In the genomic region with DNA sequence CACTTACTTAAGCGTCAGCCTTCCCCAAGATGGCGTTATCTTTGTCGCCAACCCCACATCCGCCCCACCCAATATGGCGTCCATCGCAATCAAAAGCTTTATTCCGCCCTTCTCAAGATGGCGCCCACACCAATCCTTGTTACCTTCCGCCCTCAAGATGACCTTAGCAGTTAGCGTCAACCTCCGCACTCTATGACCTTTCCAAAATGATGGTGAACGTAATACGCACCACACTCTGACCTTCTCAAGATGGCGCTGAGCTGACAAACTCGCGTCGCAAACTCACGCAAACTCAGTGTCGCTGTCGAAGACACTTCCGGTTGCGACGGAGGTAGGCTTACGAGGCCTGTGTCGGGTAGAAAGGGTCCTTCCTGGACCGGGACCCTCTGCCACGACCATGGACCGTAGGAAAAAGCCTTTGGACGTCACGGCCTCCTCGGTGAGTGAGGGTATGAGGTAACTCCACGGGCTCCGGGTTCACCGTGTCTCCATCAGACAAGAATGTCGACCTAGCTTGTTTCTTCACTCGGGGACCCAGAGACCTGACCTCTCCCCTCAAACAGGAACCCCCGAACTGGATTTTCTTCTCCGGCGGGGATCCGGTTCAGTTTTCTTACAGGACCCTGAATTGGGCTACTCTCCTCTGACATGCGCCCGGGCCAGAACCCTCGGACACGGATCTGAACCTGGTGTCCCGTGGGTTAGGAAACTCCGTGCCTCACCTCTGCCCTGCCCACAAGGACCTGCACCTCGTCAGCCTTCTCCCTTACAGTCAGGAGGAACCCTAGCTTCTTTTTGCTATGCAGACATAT, we compare ENCODE assay signal across 1 cellular context.
TF ChIP-seq lines count a peak whose summit lies in the region.

A gene (plus strand): TSS at position 323 of the 812 bp plus-strand sequence. CDS start 75 bp downstream, at position 398.

TF ChIP-seq in HepG2, 621 proteins besides CTCF, POLR2A, EP300 and RAD21 (continued from another document and continues in another):
- TF ChIP-seq, protein P1, sequence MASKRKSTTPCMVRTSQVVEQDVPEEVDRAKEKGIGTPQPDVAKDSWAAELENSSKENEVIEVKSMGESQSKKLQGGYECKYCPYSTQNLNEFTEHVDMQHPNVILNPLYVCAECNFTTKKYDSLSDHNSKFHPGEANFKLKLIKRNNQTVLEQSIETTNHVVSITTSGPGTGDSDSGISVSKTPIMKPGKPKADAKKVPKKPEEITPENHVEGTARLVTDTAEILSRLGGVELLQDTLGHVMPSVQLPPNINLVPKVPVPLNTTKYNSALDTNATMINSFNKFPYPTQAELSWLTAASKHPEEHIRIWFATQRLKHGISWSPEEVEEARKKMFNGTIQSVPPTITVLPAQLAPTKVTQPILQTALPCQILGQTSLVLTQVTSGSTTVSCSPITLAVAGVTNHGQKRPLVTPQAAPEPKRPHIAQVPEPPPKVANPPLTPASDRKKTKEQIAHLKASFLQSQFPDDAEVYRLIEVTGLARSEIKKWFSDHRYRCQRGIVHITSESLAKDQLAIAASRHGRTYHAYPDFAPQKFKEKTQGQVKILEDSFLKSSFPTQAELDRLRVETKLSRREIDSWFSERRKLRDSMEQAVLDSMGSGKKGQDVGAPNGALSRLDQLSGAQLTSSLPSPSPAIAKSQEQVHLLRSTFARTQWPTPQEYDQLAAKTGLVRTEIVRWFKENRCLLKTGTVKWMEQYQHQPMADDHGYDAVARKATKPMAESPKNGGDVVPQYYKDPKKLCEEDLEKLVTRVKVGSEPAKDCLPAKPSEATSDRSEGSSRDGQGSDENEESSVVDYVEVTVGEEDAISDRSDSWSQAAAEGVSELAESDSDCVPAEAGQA (IDR thresholded peaks at IDR 0.05; ENCODE audit: low read depth), result peak; percentile 100
- TF ChIP-seq, protein P1 (CRISPR knock-in tag; IDR thresholded peaks at IDR 0.05; ENCODE audit: borderline replicate concordance), result no peak
- peak; percentile 30; the same call in 1 of the 2 replicates for TF ChIP-seq ZNF747 (CRISPR knock-in tag; IDR thresholded peaks at IDR 0.05; ENCODE audit: borderline replicate concordance)
- no peak for TF ChIP-seq U2AF2 (IDR thresholded peaks at IDR 0.05; ENCODE audit: low read depth, low read length)
- no peak for TF ChIP-seq MATR3 (CRISPR knock-in tag; IDR thresholded peaks at IDR 0.05)
- 0 out of 2 replicates have a peak, but pooled peaks have one; percentile 72 for TF ChIP-seq ATF7-NPFF (CRISPR knock-in tag; IDR thresholded peaks at IDR 0.05; ENCODE audit: low read depth)
- 0 out of 2 replicates have a peak, but pooled peaks have one; percentile 16 for TF ChIP-seq TP53 (CRISPR knock-in tag; conservative IDR thresholded peaks at IDR 0.05)
- 0 out of 2 replicates have a peak, but pooled peaks have one; percentile 76 for TF ChIP-seq MEF2D (CRISPR knock-in tag; IDR thresholded peaks at IDR 0.05)
- 0 out of 2 replicates have a peak, but pooled peaks have one; percentile 80 for TF ChIP-seq EEA1 (CRISPR knock-in tag; IDR thresholded peaks at IDR 0.05; ENCODE audit: borderline replicate concordance)
- TF ChIP-seq MYC (CRISPR knock-in tag; IDR thresholded peaks at IDR 0.05; ENCODE audit: borderline replicate concordance), result peak; percentile 62; the same call in 1 of the 2 replicates
- 0 out of 2 replicates have a peak, but pooled peaks have one; percentile 8 for TF ChIP-seq ZNF629 (CRISPR knock-in tag; conservative IDR thresholded peaks at IDR 0.05)
- peak; percentile 42 for TF ChIP-seq NCOA2 (CRISPR knock-in tag; IDR thresholded peaks at IDR 0.05)
- peak; percentile 42; the same call in 1 of the 2 replicates for TF ChIP-seq GATA4 (IDR thresholded peaks at IDR 0.05; ENCODE audit: borderline replicate concordance, low read depth)
- TF ChIP-seq ATRX (CRISPR knock-in tag; IDR thresholded peaks at IDR 0.05; ENCODE audit: borderline replicate concordance), result no peak
- TF ChIP-seq POLR2G (IDR thresholded peaks at IDR 0.05; ENCODE audit: low read depth, low read length), result peak; percentile 92
- peak; percentile 38; the same call in 1 of the 2 replicates for TF ChIP-seq ZNF737 (CRISPR knock-in tag; IDR thresholded peaks at IDR 0.05; ENCODE audit: borderline replicate concordance)
- TF ChIP-seq ZNF570 (CRISPR knock-in tag; IDR thresholded peaks at IDR 0.05; ENCODE audit: borderline replicate concordance), result no peak
- TF ChIP-seq, protein P2, sequence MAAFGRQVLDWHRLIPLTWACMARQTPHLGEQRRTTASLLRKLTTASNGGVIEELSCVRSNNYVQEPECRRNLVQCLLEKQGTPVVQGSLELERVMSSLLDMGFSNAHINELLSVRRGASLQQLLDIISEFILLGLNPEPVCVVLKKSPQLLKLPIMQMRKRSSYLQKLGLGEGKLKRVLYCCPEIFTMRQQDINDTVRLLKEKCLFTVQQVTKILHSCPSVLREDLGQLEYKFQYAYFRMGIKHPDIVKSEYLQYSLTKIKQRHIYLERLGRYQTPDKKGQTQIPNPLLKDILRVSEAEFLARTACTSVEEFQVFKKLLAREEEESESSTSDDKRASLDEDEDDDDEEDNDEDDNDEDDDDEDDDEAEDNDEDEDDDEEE (CRISPR knock-in tag; IDR thresholded peaks at IDR 0.05), result 0 out of 2 replicates have a peak, but pooled peaks have one; percentile 26
- TF ChIP-seq, protein P3, sequence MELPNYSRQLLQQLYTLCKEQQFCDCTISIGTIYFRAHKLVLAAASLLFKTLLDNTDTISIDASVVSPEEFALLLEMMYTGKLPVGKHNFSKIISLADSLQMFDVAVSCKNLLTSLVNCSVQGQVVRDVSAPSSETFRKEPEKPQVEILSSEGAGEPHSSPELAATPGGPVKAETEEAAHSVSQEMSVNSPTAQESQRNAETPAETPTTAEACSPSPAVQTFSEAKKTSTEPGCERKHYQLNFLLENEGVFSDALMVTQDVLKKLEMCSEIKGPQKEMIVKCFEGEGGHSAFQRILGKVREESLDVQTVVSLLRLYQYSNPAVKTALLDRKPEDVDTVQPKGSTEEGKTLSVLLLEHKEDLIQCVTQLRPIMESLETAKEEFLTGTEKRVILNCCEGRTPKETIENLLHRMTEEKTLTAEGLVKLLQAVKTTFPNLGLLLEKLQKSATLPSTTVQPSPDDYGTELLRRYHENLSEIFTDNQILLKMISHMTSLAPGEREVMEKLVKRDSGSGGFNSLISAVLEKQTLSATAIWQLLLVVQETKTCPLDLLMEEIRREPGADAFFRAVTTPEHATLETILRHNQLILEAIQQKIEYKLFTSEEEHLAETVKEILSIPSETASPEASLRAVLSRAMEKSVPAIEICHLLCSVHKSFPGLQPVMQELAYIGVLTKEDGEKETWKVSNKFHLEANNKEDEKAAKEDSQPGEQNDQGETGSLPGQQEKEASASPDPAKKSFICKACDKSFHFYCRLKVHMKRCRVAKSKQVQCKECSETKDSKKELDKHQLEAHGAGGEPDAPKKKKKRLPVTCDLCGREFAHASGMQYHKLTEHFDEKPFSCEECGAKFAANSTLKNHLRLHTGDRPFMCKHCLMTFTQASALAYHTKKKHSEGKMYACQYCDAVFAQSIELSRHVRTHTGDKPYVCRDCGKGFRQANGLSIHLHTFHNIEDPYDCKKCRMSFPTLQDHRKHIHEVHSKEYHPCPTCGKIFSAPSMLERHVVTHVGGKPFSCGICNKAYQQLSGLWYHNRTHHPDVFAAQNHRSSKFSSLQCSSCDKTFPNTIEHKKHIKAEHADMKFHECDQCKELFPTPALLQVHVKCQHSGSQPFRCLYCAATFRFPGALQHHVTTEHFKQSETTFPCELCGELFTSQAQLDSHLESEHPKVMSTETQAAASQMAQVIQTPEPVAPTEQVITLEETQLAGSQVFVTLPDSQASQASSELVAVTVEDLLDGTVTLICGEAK (IDR thresholded peaks at IDR 0.05), result peak; percentile 21; the same call in 1 of the 2 replicates
- TF ChIP-seq, protein P3 (CRISPR knock-in tag; IDR thresholded peaks at IDR 0.05), result peak; percentile 79
- peak; percentile 96 for TF ChIP-seq THAP11 (CRISPR knock-in tag; IDR thresholded peaks at IDR 0.05)
- TF ChIP-seq, protein P4, sequence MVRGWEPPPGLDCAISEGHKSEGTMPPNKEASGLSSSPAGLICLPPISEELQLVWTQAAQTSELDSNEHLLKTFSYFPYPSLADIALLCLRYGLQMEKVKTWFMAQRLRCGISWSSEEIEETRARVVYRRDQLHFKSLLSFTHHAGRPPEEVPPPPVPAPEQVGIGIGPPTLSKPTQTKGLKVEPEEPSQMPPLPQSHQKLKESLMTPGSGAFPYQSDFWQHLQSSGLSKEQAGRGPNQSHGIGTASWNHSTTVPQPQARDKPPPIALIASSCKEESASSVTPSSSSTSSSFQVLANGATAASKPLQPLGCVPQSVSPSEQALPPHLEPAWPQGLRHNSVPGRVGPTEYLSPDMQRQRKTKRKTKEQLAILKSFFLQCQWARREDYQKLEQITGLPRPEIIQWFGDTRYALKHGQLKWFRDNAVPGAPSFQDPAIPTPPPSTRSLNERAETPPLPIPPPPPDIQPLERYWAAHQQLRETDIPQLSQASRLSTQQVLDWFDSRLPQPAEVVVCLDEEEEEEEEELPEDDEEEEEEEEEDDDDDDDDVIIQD (CRISPR knock-in tag; IDR thresholded peaks at IDR 0.05; ENCODE audit: low read depth), result 0 out of 2 replicates have a peak, but pooled peaks have one; percentile 54
- no peak for TF ChIP-seq ZNF180 (CRISPR knock-in tag; IDR thresholded peaks at IDR 0.05; ENCODE audit: borderline replicate concordance, low read depth)
- TF ChIP-seq ZNF530 (CRISPR knock-in tag; IDR thresholded peaks at IDR 0.05; ENCODE audit: low read depth), result no peak
- TF ChIP-seq, protein P5, sequence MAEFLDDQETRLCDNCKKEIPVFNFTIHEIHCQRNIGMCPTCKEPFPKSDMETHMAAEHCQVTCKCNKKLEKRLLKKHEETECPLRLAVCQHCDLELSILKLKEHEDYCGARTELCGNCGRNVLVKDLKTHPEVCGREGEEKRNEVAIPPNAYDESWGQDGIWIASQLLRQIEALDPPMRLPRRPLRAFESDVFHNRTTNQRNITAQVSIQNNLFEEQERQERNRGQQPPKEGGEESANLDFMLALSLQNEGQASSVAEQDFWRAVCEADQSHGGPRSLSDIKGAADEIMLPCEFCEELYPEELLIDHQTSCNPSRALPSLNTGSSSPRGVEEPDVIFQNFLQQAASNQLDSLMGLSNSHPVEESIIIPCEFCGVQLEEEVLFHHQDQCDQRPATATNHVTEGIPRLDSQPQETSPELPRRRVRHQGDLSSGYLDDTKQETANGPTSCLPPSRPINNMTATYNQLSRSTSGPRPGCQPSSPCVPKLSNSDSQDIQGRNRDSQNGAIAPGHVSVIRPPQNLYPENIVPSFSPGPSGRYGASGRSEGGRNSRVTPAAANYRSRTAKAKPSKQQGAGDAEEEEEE (CRISPR knock-in tag; IDR thresholded peaks at IDR 0.05; ENCODE audit: borderline replicate concordance), result no peak
- TF ChIP-seq ZFX (CRISPR knock-in tag; IDR thresholded peaks at IDR 0.05; ENCODE audit: low read depth), result peak; percentile 99
- peak; percentile 95 for TF ChIP-seq ETV5 (CRISPR knock-in tag; IDR thresholded peaks at IDR 0.05; ENCODE audit: borderline replicate concordance)
- TF ChIP-seq WIZ (CRISPR knock-in tag; IDR thresholded peaks at IDR 0.05), result 0 out of 2 replicates have a peak, but pooled peaks have one; percentile 48
- peak; percentile 76 for TF ChIP-seq U2AF1 (optimal IDR thresholded peaks at IDR 0.05; ENCODE audit: low read depth, low read length)
- peak; percentile 95 for TF ChIP-seq KDM2A (CRISPR knock-in tag; IDR thresholded peaks at IDR 0.05; ENCODE audit: borderline replicate concordance, low read depth)
- TF ChIP-seq YY1 (IDR thresholded peaks at IDR 0.05; ENCODE audit: insufficient read depth, insufficient replicate concordance, low read depth, low read length), result peak; percentile 100
- TF ChIP-seq PRMT3 (CRISPR knock-in tag; IDR thresholded peaks at IDR 0.05; ENCODE audit: borderline replicate concordance, low read depth), result 0 out of 2 replicates have a peak, but pooled peaks have one; percentile 37
- TF ChIP-seq IRF2 (CRISPR knock-in tag; IDR thresholded peaks at IDR 0.05), result peak; percentile 94
